Comparison of ENCODE assay signal across 10 cellular contexts in the genomic region with DNA sequence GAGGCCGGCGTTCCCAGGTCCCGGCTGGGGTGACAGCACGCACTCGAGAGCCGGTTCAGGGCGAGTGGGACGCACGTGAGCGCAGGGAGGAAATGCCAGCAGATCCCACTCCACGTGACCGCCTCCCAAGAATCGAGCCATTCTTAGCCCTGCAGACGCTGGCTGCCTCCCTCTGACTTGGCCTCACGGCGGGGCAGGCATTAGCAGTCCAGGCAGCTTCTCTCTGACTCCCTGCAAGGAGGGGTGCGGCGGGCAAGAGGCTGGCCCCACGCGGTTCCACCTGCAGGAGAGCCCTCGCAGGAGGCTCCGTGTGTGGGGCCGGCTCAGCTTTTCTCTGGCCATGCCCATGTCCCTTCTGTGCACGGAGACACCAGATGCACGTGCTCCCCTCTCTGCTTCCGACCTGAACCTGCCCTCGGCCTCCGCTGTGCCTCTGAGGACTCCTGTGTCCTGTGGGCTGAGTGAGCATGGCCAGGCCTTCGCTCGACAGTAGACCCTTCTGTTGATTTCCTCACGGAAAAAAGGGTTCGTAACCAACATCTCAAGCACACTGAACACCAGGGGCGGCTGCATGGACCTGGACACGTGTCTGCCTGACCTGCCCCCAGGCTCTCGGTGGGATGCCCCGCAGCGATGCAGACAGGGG. TPM values are rescaled to one million over a fixed set of nuclear protein-coding genes. Genes with fewer than 3 reads are reported as not detected.
DNase-seq lines count a peak whose midpoint lies in the region; ATAC-seq lines count a peak whose summit lies in the region.
"Had no signal": no experiment of that assay in that cellular context is flagged by ENCODE, and none has a peak within 500 bp of the region (broad histone marks: within the 10 kb centered on the region; RNA-seq: fewer than 3 reads in every experiment).

No MANE protein-coding gene starts in this region.

- peak overlapping the region; percentile 69 for H3K27ac ChIP-seq in right cardiac atrium (ENCODE audit: low read length)

- H3K9me3 ChIP-seq in adipocyte (ENCODE audit: control insufficient read depth, low read length) (no peaks in the 10 kb centered on the region), right cardiac atrium (ENCODE audit: control insufficient read depth, low read length) (no peaks in the 10 kb centered on the region)

- H3K9ac ChIP-seq in adipocyte (ENCODE audit: low read length), result peak overlapping the region; percentile 67

- no peaks in the 10 kb centered on the region for H3K27me3 ChIP-seq in adipocyte (replicated peaks; ENCODE audit: control insufficient read depth, insufficient read depth, low read length)
- H3K27me3 ChIP-seq in right cardiac atrium (ENCODE audit: control insufficient read depth, insufficient read depth), result no peaks in the 10 kb centered on the region

- H3K36me3 ChIP-seq in adipocyte (ENCODE audit: control insufficient read depth, insufficient read depth, low read length, severe bottlenecking), result no peaks in the 10 kb centered on the region

- intact Hi-C loops in right cardiac atrium (cut with DNase I), result no loop called here
- intact Hi-C loops in sciatic nerve (cut with DNase I), result no loop called here

- DNase-seq in COLO829 (ENCODE audit: low spot score), result peak; percentile 75
- DNase-seq in adipocyte (ENCODE audit: low read depth), result no peak
- DNase-seq in right cardiac atrium, result peak; percentile 53 to 79 (median 78)
- DNase-seq in sciatic nerve (ENCODE audit: low spot score), result peak; percentile 81
- DNase-seq in activated CD4-positive, CD25-positive, alpha-beta regulatory T cell (lab: John Stamatoyannopoulos, UW), result no peak
- no peak for DNase-seq in NK-92 (lab: John Stamatoyannopoulos, UW; ENCODE audit: unreplicated experiment)
- no peak for DNase-seq in effector CD4-positive, alpha-beta T cell
- DNase-seq: NCI-H2081, SIG-M5 had no signal

- WGBS in right cardiac atrium, result 32% methylated on average over 37 of the region's 37 CpGs

- H3K4me3 ChIP-seq in adipocyte (ENCODE audit: low read length), result peak overlapping the region; percentile 56
- H3K4me3 ChIP-seq in right cardiac atrium (ENCODE audit: low read length), result no peak overlapping the region

- peaks cover 30% of the 10 kb centered on the region for H3K4me1 ChIP-seq in adipocyte (ENCODE audit: control insufficient read depth, insufficient read depth, low read length)
- H3K4me1 ChIP-seq in right cardiac atrium (ENCODE audit: control insufficient read depth, insufficient read depth, low read length), result peaks cover 24% of the 10 kb centered on the region

- ATAC-seq in right cardiac atrium (peak in 1 of 2 donors; percentile 4), sciatic nerve (peak; percentile 57), HG03354 (IDR thresholded peaks at IDR 0.05; ENCODE audit: poor library complexity, severe bottlenecking, unreplicated experiment) (no peak)

RNA-seq across cellular contexts. Expression of a gene that starts 10.2 kb away (rescaled TPM):
- 10 to 100 TPM in 2 of 4 donors, 1 to 10 TPM in 2; 4.2 to 19.7 (median 14.1) TPM for total RNA-seq in right cardiac atrium
- 17.3 TPM for polyA plus RNA-seq in right cardiac atrium
- total RNA-seq in sciatic nerve, result 50.5 TPM

RNA-seq across cellular contexts. Expression of a gene that starts 33.4 kb away (rescaled TPM):
- 1 to 10 TPM; 3.0 to 6.7 (median 4.5) TPM for total RNA-seq in right cardiac atrium
- 3.6 TPM for polyA plus RNA-seq in right cardiac atrium
- total RNA-seq in sciatic nerve, result 11.1 TPM

Comparison
In these comparisons a context has a peak if more than half of its experiments do, and no peak if none do; other contexts are left out.
1. DNase-seq: peak in COLO829 (single experiment), right cardiac atrium (3 of 3) and sciatic nerve (single experiment); none in adipocyte (single experiment), activated CD4-positive, CD25-positive, alpha-beta regulatory T cell (0 of 4), NK-92 (single experiment) and effector CD4-positive, alpha-beta T cell (single experiment).